ENCODE assay signal across 1 cellular context in the genomic region with DNA sequence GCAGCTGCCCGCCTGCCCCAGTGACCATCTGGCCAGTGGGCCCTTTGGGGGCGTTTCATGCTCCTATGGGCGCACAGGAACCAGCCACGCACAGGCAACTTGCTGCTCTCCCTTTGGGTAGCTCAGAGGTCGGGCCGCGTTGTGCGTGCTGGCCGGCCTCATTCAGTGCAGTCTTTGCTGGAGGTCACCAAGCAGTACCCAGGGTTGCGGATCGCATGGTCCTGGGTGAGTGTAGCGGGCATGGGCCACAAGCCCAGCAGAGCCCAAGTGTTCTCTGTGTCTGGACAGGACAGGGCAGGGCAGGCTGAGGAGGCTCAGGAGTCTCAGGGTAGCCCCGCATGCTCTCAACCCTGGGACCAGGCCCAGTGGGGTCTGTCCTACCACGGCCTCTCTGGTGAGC.
TF ChIP-seq lines count a peak whose summit lies in the region.

No MANE protein-coding gene starts in this region.

TF ChIP-seq in GM23338, 12 proteins besides CTCF, POLR2A, EP300 and RAD21 (continued from another document):
- TF ChIP-seq, protein P1, sequence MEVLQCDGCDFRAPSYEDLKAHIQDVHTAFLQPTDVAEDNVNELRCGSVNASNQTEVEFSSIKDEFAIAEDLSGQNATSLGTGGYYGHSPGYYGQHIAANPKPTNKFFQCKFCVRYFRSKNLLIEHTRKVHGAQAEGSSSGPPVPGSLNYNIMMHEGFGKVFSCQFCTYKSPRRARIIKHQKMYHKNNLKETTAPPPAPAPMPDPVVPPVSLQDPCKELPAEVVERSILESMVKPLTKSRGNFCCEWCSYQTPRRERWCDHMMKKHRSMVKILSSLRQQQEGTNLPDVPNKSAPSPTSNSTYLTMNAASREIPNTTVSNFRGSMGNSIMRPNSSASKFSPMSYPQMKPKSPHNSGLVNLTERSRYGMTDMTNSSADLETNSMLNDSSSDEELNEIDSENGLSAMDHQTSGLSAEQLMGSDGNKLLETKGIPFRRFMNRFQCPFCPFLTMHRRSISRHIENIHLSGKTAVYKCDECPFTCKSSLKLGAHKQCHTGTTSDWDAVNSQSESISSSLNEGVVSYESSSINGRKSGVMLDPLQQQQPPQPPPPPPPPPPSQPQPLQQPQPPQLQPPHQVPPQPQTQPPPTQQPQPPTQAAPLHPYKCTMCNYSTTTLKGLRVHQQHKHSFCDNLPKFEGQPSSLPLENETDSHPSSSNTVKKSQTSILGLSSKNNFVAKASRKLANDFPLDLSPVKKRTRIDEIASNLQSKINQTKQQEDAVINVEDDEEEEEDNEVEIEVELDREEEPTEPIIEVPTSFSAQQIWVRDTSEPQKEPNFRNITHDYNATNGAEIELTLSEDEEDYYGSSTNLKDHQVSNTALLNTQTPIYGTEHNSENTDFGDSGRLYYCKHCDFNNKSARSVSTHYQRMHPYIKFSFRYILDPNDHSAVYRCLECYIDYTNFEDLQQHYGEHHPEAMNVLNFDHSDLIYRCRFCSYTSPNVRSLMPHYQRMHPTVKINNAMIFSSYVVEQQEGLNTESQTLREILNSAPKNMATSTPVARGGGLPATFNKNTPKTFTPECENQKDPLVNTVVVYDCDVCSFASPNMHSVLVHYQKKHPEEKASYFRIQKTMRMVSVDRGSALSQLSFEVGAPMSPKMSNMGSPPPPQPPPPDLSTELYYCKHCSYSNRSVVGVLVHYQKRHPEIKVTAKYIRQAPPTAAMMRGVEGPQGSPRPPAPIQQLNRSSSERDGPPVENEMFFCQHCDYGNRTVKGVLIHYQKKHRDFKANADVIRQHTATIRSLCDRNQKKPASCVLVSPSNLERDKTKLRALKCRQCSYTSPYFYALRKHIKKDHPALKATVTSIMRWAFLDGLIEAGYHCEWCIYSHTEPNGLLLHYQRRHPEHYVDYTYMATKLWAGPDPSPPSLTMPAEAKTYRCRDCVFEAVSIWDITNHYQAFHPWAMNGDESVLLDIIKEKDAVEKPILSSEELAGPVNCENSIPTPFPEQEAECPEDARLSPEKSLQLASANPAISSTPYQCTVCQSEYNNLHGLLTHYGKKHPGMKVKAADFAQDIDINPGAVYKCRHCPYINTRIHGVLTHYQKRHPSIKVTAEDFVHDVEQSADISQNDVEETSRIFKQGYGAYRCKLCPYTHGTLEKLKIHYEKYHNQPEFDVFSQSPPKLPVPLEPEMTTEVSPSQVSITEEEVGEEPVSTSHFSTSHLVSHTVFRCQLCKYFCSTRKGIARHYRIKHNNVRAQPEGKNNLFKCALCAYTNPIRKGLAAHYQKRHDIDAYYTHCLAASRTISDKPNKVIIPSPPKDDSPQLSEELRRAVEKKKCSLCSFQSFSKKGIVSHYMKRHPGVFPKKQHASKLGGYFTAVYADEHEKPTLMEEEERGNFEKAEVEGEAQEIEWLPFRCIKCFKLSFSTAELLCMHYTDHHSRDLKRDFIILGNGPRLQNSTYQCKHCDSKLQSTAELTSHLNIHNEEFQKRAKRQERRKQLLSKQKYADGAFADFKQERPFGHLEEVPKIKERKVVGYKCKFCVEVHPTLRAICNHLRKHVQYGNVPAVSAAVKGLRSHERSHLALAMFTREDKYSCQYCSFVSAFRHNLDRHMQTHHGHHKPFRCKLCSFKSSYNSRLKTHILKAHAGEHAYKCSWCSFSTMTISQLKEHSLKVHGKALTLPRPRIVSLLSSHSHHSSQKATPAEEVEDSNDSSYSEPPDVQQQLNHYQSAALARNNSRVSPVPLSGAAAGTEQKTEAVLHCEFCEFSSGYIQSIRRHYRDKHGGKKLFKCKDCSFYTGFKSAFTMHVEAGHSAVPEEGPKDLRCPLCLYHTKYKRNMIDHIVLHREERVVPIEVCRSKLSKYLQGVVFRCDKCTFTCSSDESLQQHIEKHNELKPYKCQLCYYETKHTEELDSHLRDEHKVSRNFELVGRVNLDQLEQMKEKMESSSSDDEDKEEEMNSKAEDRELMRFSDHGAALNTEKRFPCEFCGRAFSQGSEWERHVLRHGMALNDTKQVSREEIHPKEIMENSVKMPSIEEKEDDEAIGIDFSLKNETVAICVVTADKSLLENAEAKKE (CRISPR knock-in tag; IDR thresholded peaks at IDR 0.05): no peak
- TF ChIP-seq, protein P2, sequence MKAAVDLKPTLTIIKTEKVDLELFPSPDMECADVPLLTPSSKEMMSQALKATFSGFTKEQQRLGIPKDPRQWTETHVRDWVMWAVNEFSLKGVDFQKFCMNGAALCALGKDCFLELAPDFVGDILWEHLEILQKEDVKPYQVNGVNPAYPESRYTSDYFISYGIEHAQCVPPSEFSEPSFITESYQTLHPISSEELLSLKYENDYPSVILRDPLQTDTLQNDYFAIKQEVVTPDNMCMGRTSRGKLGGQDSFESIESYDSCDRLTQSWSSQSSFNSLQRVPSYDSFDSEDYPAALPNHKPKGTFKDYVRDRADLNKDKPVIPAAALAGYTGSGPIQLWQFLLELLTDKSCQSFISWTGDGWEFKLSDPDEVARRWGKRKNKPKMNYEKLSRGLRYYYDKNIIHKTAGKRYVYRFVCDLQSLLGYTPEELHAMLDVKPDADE (IDR thresholded peaks at IDR 0.05): no peak
- TF ChIP-seq NANOG (IDR thresholded peaks at IDR 0.05; ENCODE audit: borderline replicate concordance): no peak
